In the genomic region with DNA sequence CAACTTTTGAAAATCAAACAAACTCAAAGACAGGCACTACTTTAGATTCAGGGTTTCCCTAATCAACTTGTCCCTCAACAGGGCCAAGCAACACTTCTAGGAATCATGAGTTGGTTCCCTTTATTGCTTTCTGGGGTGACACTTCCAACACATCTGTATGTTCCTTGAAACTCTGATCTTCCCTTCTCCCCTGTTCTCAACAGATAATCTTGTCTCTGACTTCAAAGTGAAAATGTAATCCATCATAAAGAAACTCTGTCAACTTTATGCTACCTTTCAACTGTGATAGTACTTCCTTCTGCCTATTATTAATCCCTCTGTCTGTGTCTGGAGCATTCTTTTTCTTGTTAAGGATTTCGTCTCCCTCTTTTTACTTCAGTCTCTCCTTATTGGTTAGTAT, we compare ENCODE assay signal across 8 cellular contexts.
"Had no signal": no experiment of that assay in that cellular context is flagged by ENCODE, and none has a peak within 500 bp of the region (broad histone marks: within the 10 kb centered on the region; RNA-seq: fewer than 3 reads in every experiment).

No MANE protein-coding gene starts in this region.

- ATAC-seq: GM12878 had no signal

- H3K4me3 ChIP-seq: GM12878 had no signal

- FAIRE-seq: G401.6, GM12878, GM12891, GM12892, GM18507, GM19239 had no signal

- DNase-seq: GDM1, GF-D8 had no signal
